Comparison of ENCODE assay signal across 1 cellular context in genomic region chr16:58028168-58028455, GRCh38.
A peak's percentile ranks its signal among the peaks of the same experiment; 100 is the strongest.
TF ChIP-seq lines count a peak whose summit lies in the region.

No MANE protein-coding gene starts in this region.

TF ChIP-seq in HepG2, 621 proteins besides CTCF, POLR2A, EP300 and RAD21:
- TF ChIP-seq ZNF230 (CRISPR knock-in tag; IDR thresholded peaks at IDR 0.05) (no peak), ZBTB42 (CRISPR knock-in tag; IDR thresholded peaks at IDR 0.05) (no peak), ZNF207 (IDR thresholded peaks at IDR 0.05; ENCODE audit: borderline replicate concordance) (no peak), ELF3 (CRISPR knock-in tag; IDR thresholded peaks at IDR 0.05) (no peak), KDM5B (CRISPR knock-in tag; IDR thresholded peaks at IDR 0.05; ENCODE audit: borderline replicate concordance) (0 out of 2 replicates have a peak, but pooled peaks have one; percentile 4)
TF ChIP-seq in HepG2: peak in this region for 1.
